ENCODE assay signal across 8 cellular contexts in the genomic region with DNA sequence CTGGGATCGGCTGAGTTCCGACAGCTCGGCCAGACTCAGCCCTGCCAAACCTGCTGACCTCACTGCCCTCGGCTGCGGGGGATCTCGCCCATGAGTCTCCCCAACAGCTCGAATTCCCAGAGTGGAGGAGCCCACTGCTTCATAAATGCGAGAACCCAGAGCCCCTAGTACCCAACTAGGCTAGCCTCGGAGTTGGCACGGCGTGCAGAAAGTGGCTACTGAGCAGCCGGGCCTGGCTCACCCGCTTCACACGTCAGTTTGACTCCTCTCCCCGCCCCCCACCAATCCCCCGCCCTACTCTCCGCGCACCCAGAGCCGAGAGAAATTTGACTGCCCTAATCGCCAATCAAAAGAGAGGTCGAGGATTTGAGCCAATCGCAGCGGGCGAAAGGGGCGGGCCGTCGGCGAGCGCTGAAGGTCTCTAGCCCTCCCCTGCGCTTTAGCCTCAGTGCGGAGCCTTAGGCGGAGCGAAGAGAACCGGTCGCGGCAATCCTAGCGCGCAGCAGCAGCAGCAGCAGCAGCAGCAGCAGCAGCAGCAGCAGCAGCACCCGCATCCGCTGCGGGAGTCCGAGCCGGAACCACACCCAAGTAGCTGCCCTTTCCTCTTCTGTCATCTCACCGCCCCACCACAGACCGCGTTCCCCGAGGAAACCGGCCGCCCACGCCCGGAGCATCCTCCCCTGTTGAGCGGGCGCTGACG.
DNase-seq lines count a peak whose midpoint lies in the region; ATAC-seq lines count a peak whose summit lies in the region.

A gene (plus strand): TSS at position 448 of the 700 bp plus-strand sequence. CDS start 264 bp downstream, outside the sequence.

- DNase-seq in AG08396 (ENCODE audit: low spot score) (peak; percentile 97), NCI-H345 treated with DMSO at 0.1 percent for 48 hours (lab: John Stamatoyannopoulos, UW; ENCODE audit: unreplicated experiment) (peak; percentile 96), iris pigment epithelial cell (ENCODE audit: low read depth) (peak; percentile 97)
- DNase-seq in activated CD4-positive, CD25-positive, alpha-beta regulatory T cell (lab: John Stamatoyannopoulos, UW), result peak; percentile 92 to 94 (median 94)
- peak; percentile 96 for DNase-seq in central memory CD4-positive, alpha-beta T cell
- DNase-seq in stimulated activated CD4-positive, alpha-beta T cell treated with anti-CD3 and anti-CD28 coated beads, Interleukin-12 subunit alpha, Interleukin-12 subunit beta, amount 100 ng/mL, for 24 hours (ENCODE audit: low read depth in 2 of 2), result peak; percentile 91 to 93

- ATAC-seq in GM19023 (IDR thresholded peaks at IDR 0.05; ENCODE audit: unreplicated experiment), result peak; percentile 82
- peak; percentile 69 for ATAC-seq in HG03280 (IDR thresholded peaks at IDR 0.05; ENCODE audit: unreplicated experiment)

Comparison
In these comparisons a context has a peak if more than half of its experiments do, and no peak if none do; other contexts are left out.
1. Peak in every context shown above with its lines: DNase-seq and ATAC-seq.